In the genomic region with DNA sequence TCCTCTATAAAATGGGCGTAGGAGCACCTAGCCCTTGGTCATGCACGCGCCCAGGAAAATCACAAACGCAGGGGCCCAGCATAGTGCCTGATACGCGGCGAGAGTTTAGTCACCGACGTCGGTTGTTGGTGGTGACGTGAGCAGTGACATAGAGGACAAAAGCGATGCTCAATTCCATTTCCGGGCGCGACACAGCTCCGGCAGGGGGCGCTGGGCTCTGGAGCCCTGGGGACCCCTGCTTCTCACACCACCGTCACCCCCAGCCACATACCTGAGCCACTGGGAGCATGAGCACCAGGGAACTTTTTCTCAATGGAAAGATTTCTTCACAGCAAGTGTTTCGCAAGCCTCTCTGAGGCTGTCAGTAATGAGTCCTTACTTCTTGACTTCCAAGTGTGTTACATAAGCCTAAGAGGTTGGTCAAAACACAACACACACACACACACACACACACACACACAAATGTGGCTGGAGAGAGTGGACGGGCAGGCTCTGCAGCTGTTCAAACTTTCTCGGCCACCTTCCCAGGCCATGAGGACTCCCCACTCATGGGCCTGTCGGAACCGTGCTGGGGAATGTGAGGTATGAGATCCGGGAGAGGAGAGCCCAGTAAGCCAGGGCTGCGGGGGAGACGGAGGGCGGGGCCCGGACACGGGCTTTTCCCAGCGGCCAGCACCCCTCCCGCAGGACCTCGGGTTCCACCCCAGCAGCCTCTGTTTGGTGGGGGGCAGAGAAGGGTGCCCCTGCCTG, we compare ENCODE assay signal across 1 cellular context.
TF ChIP-seq lines count a peak whose summit lies in the region.

No MANE protein-coding gene starts in this region.

TF ChIP-seq in K562, 482 proteins besides CTCF, POLR2A, EP300 and RAD21 (continued from another document):
- peak; percentile 72; the same call in 1 of the 2 replicates for TF ChIP-seq CBFB (CRISPR knock-in tag; IDR thresholded peaks at IDR 0.05)
